ENCODE assay signal across 21 cellular contexts in the genomic region with DNA sequence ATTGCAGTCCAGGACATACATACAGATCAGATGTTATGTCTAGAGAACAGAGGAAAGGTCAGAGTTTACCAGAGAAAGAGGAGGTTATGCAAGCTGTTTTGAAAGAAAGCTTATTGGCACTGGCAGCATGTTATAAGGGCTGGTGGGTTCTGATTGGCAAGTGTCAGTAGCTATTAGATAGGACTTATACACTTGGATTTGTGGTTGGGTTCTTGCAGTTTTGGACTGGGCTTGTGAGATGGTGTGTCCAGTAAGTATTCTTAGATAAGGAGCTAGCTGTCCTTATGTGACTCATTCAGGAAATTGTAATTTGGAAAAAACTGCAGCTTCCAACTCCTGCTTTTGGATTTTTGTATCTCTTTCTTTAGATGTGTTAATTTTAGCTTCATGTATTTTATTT.
"Had no signal": no experiment of that assay in that cellular context is flagged by ENCODE, and none has a peak within 500 bp of the region (broad histone marks: within the 10 kb centered on the region; RNA-seq: fewer than 3 reads in every experiment).

No MANE protein-coding gene starts in this region.

- H3K4me2 ChIP-seq: hepatocyte had no signal

- H2AFZ ChIP-seq: hepatocyte had no signal

- H3K36me3 ChIP-seq: sigmoid colon, spleen, suprapubic skin, WERI-Rb-1 had no signal

- H3K27me3 Mint-ChIP-seq: dendritic cell treated with granulocyte-macrophage colony-stimulating factor and Interleukin-4, amounts not matched to agents 40 ng/mL and 50 ng/mL, for 4 days had no signal

- H3K9me3 ChIP-seq: body of pancreas, suprapubic skin had no signal

- ATAC-seq: activated CD4-positive, alpha-beta T cell treated with anti-CD3 and anti-CD28 coated beads for 36 hours; activated CD8-positive, alpha-beta T cell treated with anti-CD3 and anti-CD28 coated beads, Interleukin-2, amount 10 ng/mL, durations not matched to agents 7 days and 5 days; activated naive CD4-positive, alpha-beta T cell treated with anti-CD3 and anti-CD28 coated beads, Interleukin-2, amount 50 U/mL, for 72 hours; activated T-cell treated with anti-CD3 and anti-CD28 coated beads, Interleukin-2, amount 50 U/mL, for 72 hours; body of pancreas; left ventricle myocardium superior; SK-N-SH treated with all-trans-retinoic acid at 6 μM for 48 hours had no signal

- DNase-seq: activated CD4-positive, alpha-beta T cell treated with anti-CD3 and anti-CD28 coated beads for 36 hours; activated CD8-positive, alpha-beta memory T cell treated with anti-CD3 and anti-CD28 coated beads, Interleukin-2, amount 50 U/mL, for 48 hours; activated CD8-positive, alpha-beta T cell treated with anti-CD3 and anti-CD28 coated beads, Interleukin-2, amount 10 ng/mL, durations not matched to agents 7 days and 5 days; activated gamma-delta T cell; activated T-cell treated with anti-CD3 and anti-CD28 coated beads, Interleukin-2, amount 50 U/mL, for 72 hours; amygdala; body of pancreas; cerebellar nuclear complex; left ventricle myocardium superior; sigmoid colon; spleen; T-helper 1 cell; T1000; trophoblast cell; WERI-Rb-1 had no signal

- H3K27me3 ChIP-seq: body of pancreas, hepatocyte, sigmoid colon, spleen, suprapubic skin had no signal

- H3K4me3 ChIP-seq: body of pancreas, hepatocyte, sigmoid colon, spleen, suprapubic skin had no signal

- H3K79me2 ChIP-seq: hepatocyte had no signal

- H3K4me3 Mint-ChIP-seq: activated CD4-positive, alpha-beta T cell treated with anti-CD3 and anti-CD28 coated beads for 36 hours; activated CD8-positive, alpha-beta T cell treated with anti-CD3 and anti-CD28 coated beads, Interleukin-2, amount 10 ng/mL, durations not matched to agents 7 days and 5 days; activated T-cell treated with anti-CD3 and anti-CD28 coated beads, Interleukin-2, amount 50 U/mL, for 72 hours; dendritic cell treated with granulocyte-macrophage colony-stimulating factor and Interleukin-4, amounts not matched to agents 40 ng/mL and 50 ng/mL, for 4 days; stimulated activated naive CD8-positive, alpha-beta T cell treated with anti-CD3 and anti-CD28 coated beads, Interleukin-15, Interleukin-2, amounts not matched to agents 100 ng/mL and 50 ng/mL, for 24 hours had no signal

- H3K27ac ChIP-seq: hepatocyte, sigmoid colon, suprapubic skin, WERI-Rb-1 had no signal

- H3K27ac Mint-ChIP-seq: activated CD4-positive, alpha-beta T cell treated with anti-CD3 and anti-CD28 coated beads for 36 hours; activated CD8-positive, alpha-beta T cell treated with anti-CD3 and anti-CD28 coated beads, Interleukin-2, amount 10 ng/mL, durations not matched to agents 7 days and 5 days; activated naive CD4-positive, alpha-beta T cell treated with anti-CD3 and anti-CD28 coated beads, Interleukin-2, amount 50 U/mL, for 72 hours; activated T-cell treated with anti-CD3 and anti-CD28 coated beads, Interleukin-2, amount 50 U/mL, for 72 hours; dendritic cell treated with granulocyte-macrophage colony-stimulating factor and Interleukin-4, amounts not matched to agents 40 ng/mL and 50 ng/mL, for 4 days; stimulated activated naive CD8-positive, alpha-beta T cell treated with anti-CD3 and anti-CD28 coated beads, Interleukin-15, Interleukin-2, amounts not matched to agents 100 ng/mL and 50 ng/mL, for 24 hours had no signal
